33 cellular contexts compared by ENCODE assay signal in genomic region chr7:133021196-133021595, GRCh38.
"Had no signal": no experiment of that assay in that cellular context is flagged by ENCODE, and none has a peak within 500 bp of the region (broad histone marks: within the 10 kb centered on the region; RNA-seq: fewer than 3 reads in every experiment).

No MANE protein-coding gene starts in this region.

- H3K9me3 Mint-ChIP-seq: activated B cell treated with CpG ODN at 0.5 μM for 24 hours; activated naive CD4-positive, alpha-beta T cell treated with anti-CD3 and anti-CD28 coated beads, Interleukin-2, amount 50 U/mL, for 24 hours; activated naive CD8-positive, alpha-beta T cell treated with anti-CD3 and anti-CD28 coated beads, Interleukin-2, amount 50 U/mL, for 24 hours; activated T-helper 2 cell treated with anti-CD3 and anti-CD28 coated beads, Interferon-gamma antibody, Interleukin-2, Interleukin-4, amounts not matched to agents 10 μg/mL and 5 μg/mL and 100 μg/mL, durations not matched to agents 14 hours and 24 hours and 36 hours; central memory CD8-positive, alpha-beta T cell; natural killer cell treated with Interleukin-12 subunit alpha and Interleukin-12 subunit beta and Interleukin-15 and Interleukin-18, amount 100 ng/mL, for 72 hours; stimulated activated effector memory CD8-positive, alpha-beta T cell treated with anti-CD3 and anti-CD28 coated beads, Interleukin-12 subunit alpha, Interleukin-12 subunit beta, amount 100 ng/mL, for 72 hours; stimulated activated naive CD8-positive, alpha-beta T cell treated with anti-CD3 and anti-CD28 coated beads, Interleukin-15, Interleukin-2, amounts not matched to agents 100 ng/mL and 50 ng/mL, for 24 hours had no signal

- H3K27ac Mint-ChIP-seq: activated B cell treated with CpG ODN at 0.5 μM for 24 hours; activated CD8-positive, alpha-beta memory T cell treated with anti-CD3 and anti-CD28 coated beads, Interleukin-2, amount 10 ng/mL, durations not matched to agents 7 days and 5 days; activated CD8-positive, alpha-beta T cell treated with anti-CD3 and anti-CD28 coated beads, Interleukin-2, amount 10 ng/mL, durations not matched to agents 7 days and 5 days; activated naive CD4-positive, alpha-beta T cell treated with anti-CD3 and anti-CD28 coated beads, Interleukin-2, amount 50 U/mL, for 24 hours; activated naive CD8-positive, alpha-beta T cell treated with anti-CD3 and anti-CD28 coated beads, Interleukin-2, amount 50 U/mL, for 24 hours; activated T-helper 2 cell treated with anti-CD3 and anti-CD28 coated beads, Interferon-gamma antibody, Interleukin-2, Interleukin-4, amounts not matched to agents 10 μg/mL and 5 μg/mL and 100 μg/mL, durations not matched to agents 14 hours and 24 hours and 36 hours; natural killer cell treated with Interleukin-12 subunit alpha and Interleukin-12 subunit beta and Interleukin-15 and Interleukin-18, amount 100 ng/mL, for 72 hours; progenitor cell of endocrine pancreas; stimulated activated effector memory CD8-positive, alpha-beta T cell treated with anti-CD3 and anti-CD28 coated beads, Interleukin-12 subunit alpha, Interleukin-12 subunit beta, amount 100 ng/mL, for 72 hours; stimulated activated naive CD8-positive, alpha-beta T cell treated with anti-CD3 and anti-CD28 coated beads, Interleukin-15, Interleukin-2, amounts not matched to agents 100 ng/mL and 50 ng/mL, for 24 hours; T-helper 17 cell had no signal

- H3K4me3 ChIP-seq: colonic mucosa, dorsolateral prefrontal cortex, left lung, lower lobe of right lung, mucosa of descending colon, ovary, right lobe of liver, thoracic aorta, upper lobe of left lung had no signal

- H3K4me1 Mint-ChIP-seq: activated B cell treated with CpG ODN at 0.5 μM for 24 hours; activated CD8-positive, alpha-beta memory T cell treated with anti-CD3 and anti-CD28 coated beads, Interleukin-2, amount 10 ng/mL, durations not matched to agents 7 days and 5 days; activated naive CD8-positive, alpha-beta T cell treated with anti-CD3 and anti-CD28 coated beads, Interleukin-2, amount 50 U/mL, for 24 hours; central memory CD8-positive, alpha-beta T cell; stimulated activated effector memory CD8-positive, alpha-beta T cell treated with anti-CD3 and anti-CD28 coated beads, Interleukin-12 subunit alpha, Interleukin-12 subunit beta, amount 100 ng/mL, for 72 hours had no signal

- H3K27me3 Mint-ChIP-seq: activated B cell treated with CpG ODN at 0.5 μM for 24 hours; activated CD8-positive, alpha-beta memory T cell treated with anti-CD3 and anti-CD28 coated beads, Interleukin-2, amount 10 ng/mL, durations not matched to agents 7 days and 5 days; activated naive CD4-positive, alpha-beta T cell treated with anti-CD3 and anti-CD28 coated beads, Interleukin-2, amount 50 U/mL, for 24 hours; activated naive CD8-positive, alpha-beta T cell treated with anti-CD3 and anti-CD28 coated beads, Interleukin-2, amount 50 U/mL, for 24 hours; central memory CD8-positive, alpha-beta T cell; natural killer cell treated with Interleukin-12 subunit alpha and Interleukin-12 subunit beta and Interleukin-15 and Interleukin-18, amount 100 ng/mL, for 72 hours; progenitor cell of endocrine pancreas; stimulated activated naive CD8-positive, alpha-beta T cell treated with anti-CD3 and anti-CD28 coated beads, Interleukin-15, Interleukin-2, amounts not matched to agents 100 ng/mL and 50 ng/mL, for 24 hours; T-helper 17 cell had no signal

- H3K4me1 ChIP-seq: colonic mucosa, left lung, right lobe of liver had no signal

- H3K36me3 ChIP-seq: colonic mucosa, lower lobe of right lung, ovary, right lobe of liver, thoracic aorta, upper lobe of left lung had no signal

- H3K27ac ChIP-seq: colonic mucosa, dorsolateral prefrontal cortex, left lung, lower lobe of right lung, neutrophil, ovary, right lobe of liver, thoracic aorta, upper lobe of left lung had no signal

- H3K4me3 Mint-ChIP-seq: activated B cell treated with CpG ODN at 0.5 μM for 24 hours; activated CD8-positive, alpha-beta memory T cell treated with anti-CD3 and anti-CD28 coated beads, Interleukin-2, amount 10 ng/mL, durations not matched to agents 7 days and 5 days; activated CD8-positive, alpha-beta T cell treated with anti-CD3 and anti-CD28 coated beads, Interleukin-2, amount 10 ng/mL, durations not matched to agents 7 days and 5 days; activated naive CD4-positive, alpha-beta T cell treated with anti-CD3 and anti-CD28 coated beads, Interleukin-2, amount 50 U/mL, for 24 hours; activated naive CD8-positive, alpha-beta T cell treated with anti-CD3 and anti-CD28 coated beads, Interleukin-2, amount 50 U/mL, for 24 hours; central memory CD8-positive, alpha-beta T cell; natural killer cell treated with Interleukin-12 subunit alpha and Interleukin-12 subunit beta and Interleukin-15 and Interleukin-18, amount 100 ng/mL, for 72 hours; stimulated activated effector memory CD8-positive, alpha-beta T cell treated with anti-CD3 and anti-CD28 coated beads, Interleukin-12 subunit alpha, Interleukin-12 subunit beta, amount 100 ng/mL, for 72 hours; stimulated activated naive CD8-positive, alpha-beta T cell treated with anti-CD3 and anti-CD28 coated beads, Interleukin-15, Interleukin-2, amounts not matched to agents 100 ng/mL and 50 ng/mL, for 24 hours; T-helper 17 cell had no signal

- H3K36me3 Mint-ChIP-seq: natural killer cell treated with Interleukin-12 subunit alpha and Interleukin-12 subunit beta and Interleukin-15 and Interleukin-18, amount 100 ng/mL, for 72 hours had no signal

- FAIRE-seq: bronchial epithelial cell had no signal

- DNase-seq: activated B cell treated with CpG ODN at 0.5 μM for 24 hours; activated CD4-positive, alpha-beta T cell treated with anti-CD3 and anti-CD28 coated beads, Interleukin-2, amount 50 U/mL, for 1 hour; activated CD8-positive, alpha-beta memory T cell treated with anti-CD3 and anti-CD28 coated beads, Interleukin-2, amount 10 ng/mL, durations not matched to agents 7 days and 5 days; activated CD8-positive, alpha-beta T cell treated with anti-CD3 and anti-CD28 coated beads, Interleukin-2, amount 10 ng/mL, durations not matched to agents 7 days and 5 days; activated naive CD8-positive, alpha-beta T cell treated with anti-CD3 and anti-CD28 coated beads, Interleukin-2, amount 50 U/mL, for 24 hours; activated T-cell treated with anti-CD3 and anti-CD28 coated beads, Interleukin-2, amount 50 U/mL, for 48 hours; amygdala; colonic mucosa; dorsolateral prefrontal cortex; effector memory CD4-positive, alpha-beta T cell; erythroblast; foreskin fibroblast; head of caudate nucleus; hippocampal formation; kidney glomerular epithelial cell; left lung; lower lobe of right lung; mucosa of descending colon; ovary; right lobe of liver; stimulated activated CD4-positive, alpha-beta T cell treated with anti-CD3 and anti-CD28 coated beads, Interleukin-4, amount 100 ng/mL, for 24 hours; T-helper 17 cell; upper lobe of left lung had no signal

- H3K27me3 ChIP-seq: colonic mucosa, dorsolateral prefrontal cortex, left lung, neutrophil, ovary, right lobe of liver, upper lobe of left lung had no signal

- H3K9me3 ChIP-seq: colonic mucosa, left lung, lower lobe of right lung, mucosa of descending colon, neutrophil, ovary, right lobe of liver, thoracic aorta, upper lobe of left lung had no signal
